Comparison of ENCODE assay signal across 13 cellular contexts in genomic region chr11:2300936-2301630, GRCh38. TPM values are rescaled to one million over a fixed set of nuclear protein-coding genes. Genes with fewer than 3 reads are reported as not detected.
DNase-seq lines count a peak whose midpoint lies in the region; ATAC-seq lines count a peak whose summit lies in the region.
"Had no signal": no experiment of that assay in that cellular context is flagged by ENCODE, and none has a peak within 500 bp of the region (broad histone marks: within the 10 kb centered on the region; RNA-seq: fewer than 3 reads in every experiment).

No MANE protein-coding gene starts in this region.

- in situ Hi-C loops in KBM-7 (cut with MboI; ENCODE audit: low pct_unique_long_range_greater_than_20kb, low sequenced_read_pairs), result no loop called here

- ATAC-seq in CD4-positive, CD25-positive, alpha-beta regulatory T cell (ENCODE audit: low read depth in 2 of 2), result no peak
- peak; percentile 17 for ATAC-seq in activated naive CD8-positive, alpha-beta T cell treated with anti-CD3 and anti-CD28 coated beads, Interleukin-2, amount 50 U/mL, for 24 hours
- ATAC-seq in natural killer cell treated with Interleukin-12 subunit alpha and Interleukin-12 subunit beta and Interleukin-15 and Interleukin-18, amount 100 ng/mL, for 72 hours, result no peak
- no peak for ATAC-seq in GM19455 (IDR thresholded peaks at IDR 0.05; ENCODE audit: unreplicated experiment)
- ATAC-seq in HG03196 (IDR thresholded peaks at IDR 0.05; ENCODE audit: unreplicated experiment), result no peak
- ATAC-seq: HCT116 had no signal

- no peaks in the 10 kb centered on the region for H3K9me3 ChIP-seq in CD4-positive, CD25-positive, alpha-beta regulatory T cell (ENCODE audit: control insufficient read depth in 2 of 2, low read length in 2 of 2)
- H3K9me3 ChIP-seq: tibial nerve had no signal

- peaks cover 76% of the 10 kb centered on the region for H3K4me1 ChIP-seq in CD4-positive, CD25-positive, alpha-beta regulatory T cell (ENCODE audit: control insufficient read depth, insufficient read depth, low read length, poor library complexity, severe bottlenecking)

- peak in 2 of 3 donors; percentile 15 to 36 for DNase-seq in CD4-positive, CD25-positive, alpha-beta regulatory T cell
- DNase-seq in KBM-7 (peak; percentile 44), DMS79 treated with DMSO at 0.1 percent for 48 hours (lab: John Stamatoyannopoulos, UW) (no peak), cortex of kidney (lab: John Stamatoyannopoulos, UW) (no peak)
- peak; percentile 49 for DNase-seq in activated naive CD8-positive, alpha-beta T cell treated with anti-CD3 and anti-CD28 coated beads, Interleukin-2, amount 50 U/mL, for 24 hours
- peak; percentile 32 for DNase-seq in natural killer cell treated with Interleukin-12 subunit alpha and Interleukin-12 subunit beta and Interleukin-15 and Interleukin-18, amount 100 ng/mL, for 72 hours (ENCODE audit: low spot score)
- DNase-seq: DMS79 had no signal

- peak overlapping the region; percentile 94 to 99 (median 96) for H3K4me3 Mint-ChIP-seq in CD4-positive, CD25-positive, alpha-beta regulatory T cell
- H3K4me3 Mint-ChIP-seq in activated naive CD8-positive, alpha-beta T cell treated with anti-CD3 and anti-CD28 coated beads, Interleukin-2, amount 50 U/mL, for 24 hours, result peak overlapping the region; percentile 84
- H3K4me3 Mint-ChIP-seq in natural killer cell treated with Interleukin-12 subunit alpha and Interleukin-12 subunit beta and Interleukin-15 and Interleukin-18, amount 100 ng/mL, for 72 hours, result peak overlapping the region; percentile 87

- peak overlapping the region; percentile 81 for H3K4me3 ChIP-seq in CD4-positive, CD25-positive, alpha-beta regulatory T cell (ENCODE audit: low read depth, low read length)

- H3K36me3 Mint-ChIP-seq in CD4-positive, CD25-positive, alpha-beta regulatory T cell, result peaks cover 10% of the 10 kb centered on the region
- no peaks in the 10 kb centered on the region for H3K36me3 Mint-ChIP-seq in activated naive CD8-positive, alpha-beta T cell treated with anti-CD3 and anti-CD28 coated beads, Interleukin-2, amount 50 U/mL, for 24 hours (ENCODE audit: low read depth)
- no peaks in the 10 kb centered on the region for H3K36me3 Mint-ChIP-seq in natural killer cell treated with Interleukin-12 subunit alpha and Interleukin-12 subunit beta and Interleukin-15 and Interleukin-18, amount 100 ng/mL, for 72 hours

- no peaks in the 10 kb centered on the region for H3K27me3 Mint-ChIP-seq in CD4-positive, CD25-positive, alpha-beta regulatory T cell
- no peaks in the 10 kb centered on the region for H3K27me3 Mint-ChIP-seq in activated naive CD8-positive, alpha-beta T cell treated with anti-CD3 and anti-CD28 coated beads, Interleukin-2, amount 50 U/mL, for 24 hours
- no peaks in the 10 kb centered on the region for H3K27me3 Mint-ChIP-seq in natural killer cell treated with Interleukin-12 subunit alpha and Interleukin-12 subunit beta and Interleukin-15 and Interleukin-18, amount 100 ng/mL, for 72 hours

- H3K27ac Mint-ChIP-seq in CD4-positive, CD25-positive, alpha-beta regulatory T cell, result peak overlapping the region; percentile 90 to 96 (median 95)
- H3K27ac Mint-ChIP-seq in activated naive CD8-positive, alpha-beta T cell treated with anti-CD3 and anti-CD28 coated beads, Interleukin-2, amount 50 U/mL, for 24 hours, result peak overlapping the region; percentile 92
- peak overlapping the region; percentile 82 to 90 for H3K27ac Mint-ChIP-seq in natural killer cell treated with Interleukin-12 subunit alpha and Interleukin-12 subunit beta and Interleukin-15 and Interleukin-18, amount 100 ng/mL, for 72 hours

- H3K36me3 ChIP-seq in CD4-positive, CD25-positive, alpha-beta regulatory T cell (ENCODE audit: control insufficient read depth, insufficient read depth, low read length), result no peaks in the 10 kb centered on the region
- H3K36me3 ChIP-seq: tibial nerve had no signal

- peak overlapping the region; percentile 80 for H3K27ac ChIP-seq in CD4-positive, CD25-positive, alpha-beta regulatory T cell (ENCODE audit: insufficient read depth, low read length, poor library complexity, severe bottlenecking)

- H3K4me1 Mint-ChIP-seq in CD4-positive, CD25-positive, alpha-beta regulatory T cell, result peaks cover 0 to 76% (median 26%) of the 10 kb centered on the region in 4 donors
- peaks cover 56% of the 10 kb centered on the region for H3K4me1 Mint-ChIP-seq in activated naive CD8-positive, alpha-beta T cell treated with anti-CD3 and anti-CD28 coated beads, Interleukin-2, amount 50 U/mL, for 24 hours
- peaks cover 34 to 44% of the 10 kb centered on the region in 2 donors for H3K4me1 Mint-ChIP-seq in natural killer cell treated with Interleukin-12 subunit alpha and Interleukin-12 subunit beta and Interleukin-15 and Interleukin-18, amount 100 ng/mL, for 72 hours (ENCODE audit: low read depth in 2 of 2)

- H3K27me3 ChIP-seq in CD4-positive, CD25-positive, alpha-beta regulatory T cell (ENCODE audit: control insufficient read depth, insufficient read depth, low read length), result no peaks in the 10 kb centered on the region
- H3K27me3 ChIP-seq: tibial nerve had no signal

- no peaks in the 10 kb centered on the region for H3K9me3 Mint-ChIP-seq in CD4-positive, CD25-positive, alpha-beta regulatory T cell
- no peaks in the 10 kb centered on the region for H3K9me3 Mint-ChIP-seq in activated naive CD8-positive, alpha-beta T cell treated with anti-CD3 and anti-CD28 coated beads, Interleukin-2, amount 50 U/mL, for 24 hours
- H3K9me3 Mint-ChIP-seq in natural killer cell treated with Interleukin-12 subunit alpha and Interleukin-12 subunit beta and Interleukin-15 and Interleukin-18, amount 100 ng/mL, for 72 hours, result no peaks in the 10 kb centered on the region

RNA-seq across cellular contexts. Expression of gene C11orf21, which starts 0.6 kb away (rescaled TPM):
- 41.8 TPM for total RNA-seq in CD4-positive, CD25-positive, alpha-beta regulatory T cell
- 10 to 100 TPM; 11.9 to 16.8 (median 15.1) TPM for polyA plus RNA-seq in CD4-positive, CD25-positive, alpha-beta regulatory T cell
- total RNA-seq in natural killer cell treated with Interleukin-12 subunit alpha and Interleukin-12 subunit beta and Interleukin-15 and Interleukin-18, amount 100 ng/mL, for 72 hours, result 1 to 10 TPM; 7.2 to 7.6 TPM
- total RNA-seq: lung microvascular endothelial cell had no signal
- polyA plus RNA-seq: fibroblast of lung had no signal

RNA-seq across cellular contexts. Expression of gene TSPAN32, which starts 0.7 kb away (rescaled TPM):
- total RNA-seq in CD4-positive, CD25-positive, alpha-beta regulatory T cell, result 60.0 TPM
- 10 to 100 TPM; 13.8 to 60.7 (median 31.0) TPM for polyA plus RNA-seq in CD4-positive, CD25-positive, alpha-beta regulatory T cell
- total RNA-seq in natural killer cell treated with Interleukin-12 subunit alpha and Interleukin-12 subunit beta and Interleukin-15 and Interleukin-18, amount 100 ng/mL, for 72 hours, result 1 to 10 TPM; 4.3 to 9.9 TPM
- total RNA-seq: lung microvascular endothelial cell had no signal
- polyA plus RNA-seq: fibroblast of lung had no signal

RNA-seq across cellular contexts. Expression of gene ASCL2, which starts 30.7 kb away (rescaled TPM):
- 0.20 TPM for total RNA-seq in CD4-positive, CD25-positive, alpha-beta regulatory T cell
- polyA plus RNA-seq in CD4-positive, CD25-positive, alpha-beta regulatory T cell, result under 1 TPM; 0.13 to 0.47 (median 0.30) TPM
- 1 to 10 TPM; 2.5 to 5.3 TPM for total RNA-seq in natural killer cell treated with Interleukin-12 subunit alpha and Interleukin-12 subunit beta and Interleukin-15 and Interleukin-18, amount 100 ng/mL, for 72 hours
- total RNA-seq: fibroblast of lung had no signal
- polyA plus RNA-seq: fibroblast of lung had no signal

Comparison
In these comparisons a context has a peak if more than half of its experiments do, and no peak if none do; other contexts are left out.
1. DNase-seq: peak in CD4-positive, CD25-positive, alpha-beta regulatory T cell (2 of 3), KBM-7 (single experiment), activated naive CD8-positive, alpha-beta T cell treated with anti-CD3 and anti-CD28 coated beads, Interleukin-2, amount 50 U/mL, for 24 hours (single experiment) and natural killer cell treated with Interleukin-12 subunit alpha and Interleukin-12 subunit beta and Interleukin-15 and Interleukin-18, amount 100 ng/mL, for 72 hours (single experiment); none in DMS79 treated with DMSO at 0.1 percent for 48 hours (single experiment) and cortex of kidney (single experiment).
2. Peak in every context shown above with its lines, with median percentiles within 50 percentile points of each other: H3K27ac Mint-ChIP-seq and H3K4me3 Mint-ChIP-seq.